11 cellular contexts compared by ENCODE assay signal in genomic region chr5:151427258-151427657, GRCh38. TPM values are rescaled to one million over a fixed set of nuclear protein-coding genes. Genes with fewer than 3 reads are reported as not detected.
DNase-seq lines count a peak whose midpoint lies in the region; ATAC-seq, FAIRE-seq and TF ChIP-seq lines count a peak whose summit lies in the region.
"Had no signal": no experiment of that assay in that cellular context is flagged by ENCODE, and none has a peak within 500 bp of the region (broad histone marks: within the 10 kb centered on the region; RNA-seq: fewer than 3 reads in every experiment).

No MANE protein-coding gene starts in this region.

- H2AFZ ChIP-seq in PC-3 (ENCODE audit: low read length) = no peak overlapping the region

- H3K9ac ChIP-seq in PC-3 (ENCODE audit: low read length) = no peak overlapping the region

- no peak overlapping the region for H3K27ac Mint-ChIP-seq in chondrocyte (ENCODE audit: unreplicated experiment)

- H3K27me3 Mint-ChIP-seq in chondrocyte (ENCODE audit: low read depth) = peaks cover 33% of the 10 kb centered on the region

- no peaks in the 10 kb centered on the region for H3K9me3 Mint-ChIP-seq in chondrocyte (ENCODE audit: low read depth)

- no peaks in the 10 kb centered on the region for H3K9me2 ChIP-seq in PC-3 (replicated peaks; ENCODE audit: low read length)

- no TSS peak for BruUV-seq in PC-3 (replicated peaks; lab: Mats Ljungman, UMichigan)

- H3K4me3 ChIP-seq in PC-3 (ENCODE audit: low read length) = no peak overlapping the region
- H3K4me3 ChIP-seq: heart right ventricle had no signal

- no peaks in the 10 kb centered on the region for H3F3A ChIP-seq in PC-3 (ENCODE audit: low read length, unreplicated experiment)

- intact Hi-C loops in PC-3 (cut with micrococcal nuclease) = no loop called here

- no peaks in the 10 kb centered on the region for H3K4me1 Mint-ChIP-seq in chondrocyte (ENCODE audit: low read depth)

- 0 out of 2 replicates have a peak, but pooled peaks cover 8% of the 10 kb centered on the region for H3K27me3 ChIP-seq in PC-3 (ENCODE audit: low read length)

- H3K36me3 ChIP-seq in PC-3 (ENCODE audit: low read depth, low read length) = no peaks in the 10 kb centered on the region
- H3K36me3 ChIP-seq: heart right ventricle had no signal

- no peaks in the 10 kb centered on the region for H3K9me3 ChIP-seq in PC-3 (ENCODE audit: low read length)
- H3K9me3 ChIP-seq: heart right ventricle had no signal

- POLR2A ChIA-PET in PC-3 (lab: Charles Lee; ENCODE audit: unreplicated experiment) = no interaction called here

- peak; percentile 95 for ATAC-seq in GM19372 (IDR thresholded peaks at IDR 0.05; ENCODE audit: low read depth, unreplicated experiment)
- ATAC-seq in HG02973 (IDR thresholded peaks at IDR 0.05; ENCODE audit: unreplicated experiment) = peak; percentile 98
- ATAC-seq in PC-3 = no peak
- ATAC-seq in left lobe of liver = no peak
- ATAC-seq: heart right ventricle had no signal

- H3K36me3 Mint-ChIP-seq in chondrocyte (ENCODE audit: low read depth) = peaks cover 2% of the 10 kb centered on the region

- TF ChIP-seq POLR2A in GM12892 (IDR thresholded peaks at IDR 0.05; ENCODE audit: low read depth, low read length) = no peak

- no peak overlapping the region for H3K4me3 Mint-ChIP-seq in chondrocyte (ENCODE audit: unreplicated experiment)

- H3K27ac ChIP-seq in PC-3 (ENCODE audit: low read length) = no peak overlapping the region
- H3K27ac ChIP-seq: heart right ventricle had no signal

- H3K79me2 ChIP-seq in PC-3 (ENCODE audit: low read length) = no peaks in the 10 kb centered on the region

- H4K20me1 ChIP-seq in PC-3 (ENCODE audit: low read length) = no peaks in the 10 kb centered on the region

- CTCF ChIA-PET in PC-3 (lab: Charles Lee) = no interaction called here

- H3K4me1 ChIP-seq in PC-3 (ENCODE audit: insufficient read depth, low read length) = no peaks in the 10 kb centered on the region
- H3K4me1 ChIP-seq: heart right ventricle had no signal

- no peak overlapping the region for H3K4me2 ChIP-seq in PC-3 (ENCODE audit: low read length)

- DNase-seq in GM12892 (ENCODE audit: insufficient read length) = peak; percentile 53
- DNase-seq in PC-3 = no peak
- DNase-seq in chondrocyte (ENCODE audit: low spot score) = no peak
- no peak for DNase-seq in NCI-H2171 (lab: John Stamatoyannopoulos, UW)
- no peak for DNase-seq in NCI-H2029 (lab: John Stamatoyannopoulos, UW)
- DNase-seq in left lobe of liver (ENCODE audit: low spot score) = no peak
- DNase-seq: anterior cingulate cortex, DND-41, heart right ventricle had no signal

- TF ChIP-seq CTCF in PC-3 (conservative IDR thresholded peaks at IDR 0.05; ENCODE audit: low read depth, low read length) (peak; percentile 22; the same call in 1 of the 2 replicates), chondrocyte (IDR thresholded peaks at IDR 0.05) (no peak)

- FAIRE-seq in GM12892 (lab: Jason Lieb, UNC) = peak; percentile 99

RNA-seq across cellular contexts. Expression of gene SLC36A1, which starts 20.1 kb away (rescaled TPM):
- 2.9 TPM for polyA plus RNA-seq in GM12892 (2012; ENCODE audit: missing spikeins)
- 3.6 and 5.7 TPM in 2 replicates for total RNA-seq in PC-3 (2014; rRNA removed)
- 49.7 to 67.8 TPM (median 50.0 TPM) in 3 replicates for total RNA-seq in chondrocyte
- total RNA-seq in left lobe of liver = 3.2 TPM

Comparison
In these comparisons a context has a peak if more than half of its experiments do, and no peak if none do; other contexts are left out.
1. ATAC-seq: peak in GM19372 (single experiment) and HG02973 (single experiment); none in PC-3 (single experiment) and left lobe of liver (single experiment).